Comparison of ENCODE assay signal across 17 cellular contexts in the genomic region with DNA sequence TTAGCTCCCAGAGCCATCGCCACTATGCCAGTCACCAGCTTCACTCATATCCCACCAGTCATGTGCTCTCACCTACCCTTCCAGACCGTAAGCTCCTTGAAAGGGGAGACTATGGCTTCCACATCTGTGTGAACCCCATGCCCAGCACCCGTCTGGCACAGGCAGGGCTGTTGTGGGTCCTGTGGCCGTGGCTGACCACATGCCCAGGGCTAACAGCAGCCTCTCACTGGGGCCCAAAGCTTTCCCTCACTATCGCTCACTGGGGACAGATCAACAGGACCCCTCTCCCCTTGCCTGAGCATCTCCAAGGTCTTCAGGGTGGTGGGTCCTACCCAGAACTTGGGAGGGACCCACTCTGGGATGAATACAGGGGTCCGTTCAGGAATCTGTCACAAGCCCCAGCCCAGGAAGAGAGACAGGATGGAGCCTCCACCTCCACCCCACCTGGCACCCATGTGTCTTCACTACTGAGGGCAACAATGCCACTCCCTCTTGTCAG.
"Had no signal": no experiment of that assay in that cellular context is flagged by ENCODE, and none has a peak within 500 bp of the region (broad histone marks: within the 10 kb centered on the region; RNA-seq: fewer than 3 reads in every experiment).

No MANE protein-coding gene starts in this region.

- H3K4me1 ChIP-seq: gastrocnemius medialis, lower lobe of right lung, parathyroid adenoma, right lobe of liver, thyroid gland had no signal

- H3K4me1 Mint-ChIP-seq: central memory CD8-positive, alpha-beta T cell; natural killer cell; stimulated activated naive B cell treated with anti-CD40 and anti-IgM and Interleukin-4, amounts not matched to agents 10 μg/mL and 1 μg/mL and 100 μg/mL, for 72 hours had no signal

- DNase-seq: cortex of kidney; effector memory CD8-positive, alpha-beta T cell; gastrocnemius medialis; left ventricle myocardium superior; lower lobe of right lung; natural killer cell; right lobe of liver; stimulated activated CD4-positive, alpha-beta T cell treated with anti-CD3 and anti-CD28 coated beads, Interleukin-2, amount 100 ng/mL, for 24 hours; stimulated activated CD4-positive, alpha-beta T cell treated with anti-CD3 and anti-CD28 coated beads, Interleukin-4, amount 100 ng/mL, for 24 hours; stimulated activated naive B cell treated with anti-CD40 and anti-IgM and Interleukin-4, amounts not matched to agents 10 μg/mL and 1 μg/mL and 100 μg/mL, for 72 hours; thyroid gland had no signal

- ATAC-seq: effector memory CD8-positive, alpha-beta T cell; gastrocnemius medialis; left ventricle myocardium superior; lower lobe of right lung; natural killer cell; right lobe of liver; stimulated activated naive B cell treated with anti-CD40 and anti-IgM and Interleukin-4, amounts not matched to agents 10 μg/mL and 1 μg/mL and 100 μg/mL, for 72 hours had no signal

- H3K9me3 ChIP-seq: gastrocnemius medialis, lower lobe of right lung, right lobe of liver, thyroid gland had no signal

- H3K4me3 ChIP-seq: gastrocnemius medialis, lower lobe of right lung, right lobe of liver, smooth muscle cell, thyroid gland had no signal

- H3K9me3 Mint-ChIP-seq: central memory CD8-positive, alpha-beta T cell; effector memory CD8-positive, alpha-beta T cell; natural killer cell; stimulated activated naive B cell treated with anti-CD40 and anti-IgM and Interleukin-4, amounts not matched to agents 10 μg/mL and 1 μg/mL and 100 μg/mL, for 72 hours; stimulated activated naive CD8-positive, alpha-beta T cell treated with anti-CD3 and anti-CD28 coated beads, Interleukin-15, Interleukin-2, amounts not matched to agents 100 ng/mL and 50 ng/mL, for 24 hours; type B pancreatic cell had no signal

- H3K27me3 ChIP-seq: gastrocnemius medialis, right lobe of liver, thyroid gland had no signal

- H3K27ac ChIP-seq: gastrocnemius medialis, lower lobe of right lung, parathyroid adenoma, right lobe of liver, thyroid gland had no signal

- H3K27ac Mint-ChIP-seq: effector memory CD8-positive, alpha-beta T cell; natural killer cell; progenitor cell of endocrine pancreas; stimulated activated naive B cell treated with anti-CD40 and anti-IgM and Interleukin-4, amounts not matched to agents 10 μg/mL and 1 μg/mL and 100 μg/mL, for 72 hours; stimulated activated naive CD8-positive, alpha-beta T cell treated with anti-CD3 and anti-CD28 coated beads, Interleukin-15, Interleukin-2, amounts not matched to agents 100 ng/mL and 50 ng/mL, for 24 hours; type B pancreatic cell had no signal

- H3K36me3 ChIP-seq: gastrocnemius medialis, lower lobe of right lung, right lobe of liver, thyroid gland had no signal

- H3K36me3 Mint-ChIP-seq: natural killer cell; stimulated activated naive B cell treated with anti-CD40 and anti-IgM and Interleukin-4, amounts not matched to agents 10 μg/mL and 1 μg/mL and 100 μg/mL, for 72 hours; type B pancreatic cell had no signal

- H3K4me3 Mint-ChIP-seq: central memory CD8-positive, alpha-beta T cell; effector memory CD8-positive, alpha-beta T cell; natural killer cell; stimulated activated naive B cell treated with anti-CD40 and anti-IgM and Interleukin-4, amounts not matched to agents 10 μg/mL and 1 μg/mL and 100 μg/mL, for 72 hours; stimulated activated naive CD8-positive, alpha-beta T cell treated with anti-CD3 and anti-CD28 coated beads, Interleukin-15, Interleukin-2, amounts not matched to agents 100 ng/mL and 50 ng/mL, for 24 hours; type B pancreatic cell had no signal
